32 cellular contexts compared by ENCODE assay signal in the genomic region with DNA sequence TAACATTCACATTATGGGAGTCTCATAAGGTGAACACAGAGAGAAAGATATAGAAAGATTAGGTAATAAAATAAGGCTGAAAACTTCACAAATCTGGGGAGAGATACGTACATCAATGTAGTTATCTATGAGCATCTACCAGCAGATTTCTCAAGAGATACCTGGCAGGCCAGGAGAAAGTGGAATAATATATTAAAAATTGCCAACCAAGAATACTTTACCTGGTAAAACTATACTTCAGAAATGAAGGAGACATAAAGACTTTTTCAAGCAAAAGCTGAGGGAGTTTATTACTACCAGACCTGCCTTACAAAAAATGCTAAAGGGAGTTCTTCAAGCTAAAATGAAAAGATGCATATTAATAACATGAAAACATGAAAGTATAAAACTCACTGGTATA.
"Had no signal": no experiment of that assay in that cellular context is flagged by ENCODE, and none has a peak within 500 bp of the region (broad histone marks: within the 10 kb centered on the region; RNA-seq: fewer than 3 reads in every experiment).

No MANE protein-coding gene starts in this region.

- H3K27ac ChIP-seq: adrenal gland, ascending aorta, body of pancreas, brain microvascular endothelial cell, breast epithelium, cardiac muscle cell had no signal

- H3K9me3 ChIP-seq: adrenal gland, body of pancreas had no signal

- DNase-seq: activated effector memory CD4-positive, alpha-beta T cell treated with anti-CD3 and anti-CD28 coated beads, Interleukin-2, amount 50 U/mL, for 16 hours; activated effector memory CD4-positive, alpha-beta T cell treated with Interleukin-2 at 50 U/mL for 16 hours; activated gamma-delta T cell; activated gamma-delta T cell treated with Interleukin-2 at 50 U/mL for 16 hours; activated naive CD4-positive, alpha-beta T cell; activated naive CD4-positive, alpha-beta T cell treated with anti-CD3 and anti-CD28 coated beads for 36 hours; activated naive CD4-positive, alpha-beta T cell treated with anti-CD3 and anti-CD28 coated beads, Interleukin-2, amount 10 ng/mL, durations not matched to agents 7 days and 5 days; activated naive CD4-positive, alpha-beta T cell treated with anti-CD3 and anti-CD28 coated beads, Interleukin-2, amount 50 U/mL, for 16 hours; activated naive CD4-positive, alpha-beta T cell treated with Interleukin-2 at 50 U/mL for 16 hours; activated naive CD8-positive, alpha-beta T cell treated with anti-CD3 and anti-CD28 coated beads for 36 hours; activated naive CD8-positive, alpha-beta T cell treated with anti-CD3 and anti-CD28 coated beads, Interleukin-2, amount 10 ng/mL, durations not matched to agents 7 days and 5 days; activated naive CD8-positive, alpha-beta T cell treated with anti-CD3 and anti-CD28 coated beads, Interleukin-2, amount 50 U/mL, for 24 hours; activated T-cell treated with anti-CD3 and anti-CD28 coated beads, Interleukin-2, amount 50 U/mL, for 24 hours; activated T-cell treated with anti-CD3 and anti-CD28 coated beads, Interleukin-2, amount 50 U/mL, for 4 hours; activated T-cell treated with anti-CD3 and anti-CD28 coated beads, Interleukin-2, amount 50 U/mL, for 48 hours; activated T-cell treated with anti-CD3 and anti-CD28 coated beads, Interleukin-2, amount 50 U/mL, for 72 hours; adrenal gland; amniotic stem cell; amygdala; anterior cingulate cortex; aorta; body of pancreas; brain microvascular endothelial cell; central memory CD4-positive, alpha-beta T cell; cerebellar nuclear complex had no signal

- ATAC-seq: activated naive CD4-positive, alpha-beta T cell treated with anti-CD3 and anti-CD28 coated beads, Interleukin-2, amount 50 U/mL, for 72 hours; activated naive CD8-positive, alpha-beta T cell treated with anti-CD3 and anti-CD28 coated beads, Interleukin-2, amount 50 U/mL, for 24 hours; activated T-cell treated with anti-CD3 and anti-CD28 coated beads, Interleukin-2, amount 50 U/mL, for 4 hours; activated T-cell treated with anti-CD3 and anti-CD28 coated beads, Interleukin-2, amount 50 U/mL, for 72 hours; activated T-helper 17 cell treated with anti-CD3 and anti-CD28 coated beads, Interleukin-2, amount 50 U/mL, for 72 hours; body of pancreas had no signal

- H3K36me3 ChIP-seq: adrenal gland, ascending aorta, brain microvascular endothelial cell, breast epithelium, cardiac muscle cell had no signal

- H3K4me1 ChIP-seq: adrenal gland, ascending aorta, body of pancreas, breast epithelium had no signal

- H3K4me3 ChIP-seq: adrenal gland, ascending aorta, body of pancreas, breast epithelium, cardiac muscle cell had no signal

- FAIRE-seq: astrocyte, bronchial epithelial cell had no signal
